16 cellular contexts compared by ENCODE assay signal in the genomic region with DNA sequence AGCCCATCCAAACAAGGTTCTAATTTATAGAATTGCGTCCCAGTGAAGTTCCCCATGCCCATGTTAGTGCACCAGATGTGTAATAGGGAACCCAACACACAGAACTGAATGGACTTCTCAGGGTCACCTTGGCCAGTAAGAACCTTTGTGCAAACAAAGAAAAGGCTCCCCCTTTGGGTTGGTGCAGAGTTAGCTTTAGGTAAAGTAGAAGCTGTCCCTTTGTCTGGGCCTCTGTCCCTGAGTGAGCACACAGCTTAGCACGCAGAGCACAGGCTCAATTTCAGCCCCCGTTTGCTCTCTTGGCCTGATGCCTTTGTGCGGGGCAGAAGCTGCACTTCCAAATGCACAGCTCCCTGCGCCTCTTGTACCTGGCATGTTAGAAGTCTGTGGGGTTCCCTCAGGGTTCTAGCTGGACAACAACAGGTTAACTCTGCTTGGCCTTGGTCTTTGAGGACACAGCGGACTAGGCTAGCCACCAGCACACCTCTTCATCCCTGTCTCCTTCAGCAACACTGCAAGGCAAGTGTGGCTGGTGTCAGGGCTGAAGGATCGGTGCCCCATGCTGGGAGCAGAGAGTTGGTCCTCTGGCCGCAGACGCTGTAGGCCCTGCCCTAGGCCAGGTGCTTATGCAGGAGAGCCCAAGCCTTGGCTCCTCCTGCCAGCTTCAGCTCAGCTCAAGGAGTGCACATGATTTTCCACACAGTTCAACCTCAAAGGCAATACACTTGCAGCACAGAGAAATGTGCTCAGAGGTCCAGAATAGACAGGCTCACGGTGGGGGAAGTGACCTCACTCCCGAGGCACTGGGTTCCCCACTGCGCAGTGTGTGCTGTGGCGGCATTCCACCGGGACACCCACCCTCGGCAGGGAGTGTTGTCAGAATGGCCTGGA.
DNase-seq lines count a peak whose midpoint lies in the region; TF ChIP-seq lines count a peak whose summit lies in the region.
"Had no signal": no experiment of that assay in that cellular context is flagged by ENCODE, and none has a peak within 500 bp of the region (broad histone marks: within the 10 kb centered on the region; RNA-seq: fewer than 3 reads in every experiment).

No MANE protein-coding gene starts in this region.

- CTCF ChIA-PET in HEK293 (lab: Yijun Ruan, JAX), result no interaction called here

- H3K9me3 ChIP-seq in HEK293 (ENCODE audit: control insufficient read depth, insufficient read depth, low read depth, low read length) (no peaks in the 10 kb centered on the region), neuronal stem cell (replicated peaks in 1 of 2; ENCODE audit: control insufficient read depth in 2 of 2, insufficient read depth in 1 of 2, low read depth in 1 of 2, low read length in 2 of 2) (no peaks in the 10 kb centered on the region), tibial artery (no peaks in the 10 kb centered on the region)
- H3K9me3 ChIP-seq: lower lobe of right lung, ovary, thyroid gland had no signal

- H3K4ac ChIP-seq in neuronal stem cell (ENCODE audit: low read length), result peak overlapping the region; percentile 91

- H3K9me3 Mint-ChIP-seq in chondrocyte (ENCODE audit: low read depth), result no peaks in the 10 kb centered on the region
- H3K9me3 Mint-ChIP-seq: activated naive CD4-positive, alpha-beta T cell treated with anti-CD3 and anti-CD28 coated beads, Interleukin-2, amount 50 U/mL, for 24 hours; brain; stimulated activated memory B cell treated with anti-CD40 and anti-IgM and Interleukin-4, amounts not matched to agents 10 μg/mL and 1 μg/mL and 100 μg/mL, for 72 hours had no signal

- H3K23ac ChIP-seq in neuronal stem cell (ENCODE audit: low read depth, low read length, poor library complexity), result peak overlapping the region; percentile 50

- no peaks in the 10 kb centered on the region for H3K79me1 ChIP-seq in neuronal stem cell (ENCODE audit: low read depth, low read length)

- H3K14ac ChIP-seq in neuronal stem cell (ENCODE audit: low read length), result no peak overlapping the region

- H4K8ac ChIP-seq in neuronal stem cell (ENCODE audit: low read depth, low read length), result no peak overlapping the region

- peak overlapping the region; percentile 90 for H4K91ac ChIP-seq in neuronal stem cell (ENCODE audit: low read depth, low read length, poor library complexity)

- peak overlapping the region; percentile 77 for H2BK5ac ChIP-seq in neuronal stem cell (ENCODE audit: low read length)

- peak overlapping the region; percentile 77 for H2BK15ac ChIP-seq in neuronal stem cell (ENCODE audit: low read length)

- no peaks in the 10 kb centered on the region for H3K27me3 ChIP-seq in neuronal stem cell (ENCODE audit: control insufficient read depth in 3 of 3, insufficient read depth in 3 of 3, low read depth in 1 of 3, low read length in 3 of 3)
- no peaks in the 10 kb centered on the region for H3K27me3 ChIP-seq in tibial artery
- H3K27me3 ChIP-seq: ovary, thyroid gland had no signal

- no CpG with 5 or more reads among the region's 15 CpGs for WGBS in neuronal stem cell (ENCODE audit: extremely low coverage in 2 of 2, insufficient read length in 2 of 2, insufficient replicate concordance in 1 of 2), 2 donors

- DNase-seq in chondrocyte (ENCODE audit: low spot score), result no peak
- DNase-seq in neuronal stem cell (ENCODE audit: low spot score), result no peak
- DNase-seq in tibial artery, result no peak
- DNase-seq in activated CD8-positive, alpha-beta memory T cell treated with anti-CD3 and anti-CD28 coated beads, Interleukin-2, amount 50 U/mL, for 4 hours, result no peak
- no peak for DNase-seq in NCI-H187 treated with DMSO at 0.1 percent for 48 hours (lab: John Stamatoyannopoulos, UW)
- DNase-seq in medulla oblongata (ENCODE audit: extremely low spot score), result no peak
- DNase-seq: DMS79, lower lobe of right lung, NCI-H1436 treated with DMSO at 0.1 percent for 48 hours, NCI-H526 treated with DMSO at 0.1 percent for 48 hours, ovary, thyroid gland had no signal

- H2AFZ ChIP-seq in neuronal stem cell (ENCODE audit: low read length), result no peak overlapping the region

- H3K27ac ChIP-seq in HEK293 (ENCODE audit: extremely low read depth, low read depth, low read length) (no peak overlapping the region), neuronal stem cell (replicated peaks; ENCODE audit: low read length) (peak overlapping the region; percentile 93), tibial artery (peak overlapping the region; percentile 33 to 52)
- H3K27ac ChIP-seq: lower lobe of right lung, ovary, thyroid gland had no signal

- H3K4me1 Mint-ChIP-seq in chondrocyte (ENCODE audit: low read depth), result peaks cover 56% of the 10 kb centered on the region
- H3K4me1 Mint-ChIP-seq: activated naive CD4-positive, alpha-beta T cell treated with anti-CD3 and anti-CD28 coated beads, Interleukin-2, amount 50 U/mL, for 24 hours; stimulated activated memory B cell treated with anti-CD40 and anti-IgM and Interleukin-4, amounts not matched to agents 10 μg/mL and 1 μg/mL and 100 μg/mL, for 72 hours had no signal

- H3K36me3 ChIP-seq in HEK293 (ENCODE audit: control insufficient read depth in 2 of 2, insufficient read depth in 1 of 2, low read length in 2 of 2) (no peaks in the 10 kb centered on the region), neuronal stem cell (replicated peaks in 1 of 2; ENCODE audit: control insufficient read depth in 2 of 2, insufficient read depth in 2 of 2, low read length in 2 of 2) (no peaks in the 10 kb centered on the region), tibial artery (no peaks in the 10 kb centered on the region)
- H3K36me3 ChIP-seq: lower lobe of right lung, ovary, thyroid gland had no signal

- TF ChIP-seq CTCF in HEK293 (tag by site-specific recombination; IDR thresholded peaks at IDR 0.05) (no peak), chondrocyte (IDR thresholded peaks at IDR 0.05) (no peak), tibial artery (IDR thresholded peaks at IDR 0.05) (no peak)

- peak overlapping the region; percentile 95 for H2BK12ac ChIP-seq in neuronal stem cell (ENCODE audit: low read length)

- H3K4me1 ChIP-seq in HEK293 (ENCODE audit: control insufficient read depth, insufficient read depth, low read length), result no peaks in the 10 kb centered on the region
- peaks cover 12 to 49% of the 10 kb centered on the region in 2 donors for H3K4me1 ChIP-seq in neuronal stem cell (ENCODE audit: control insufficient read depth in 2 of 2, insufficient read depth in 1 of 2, low read depth in 1 of 2, low read length in 2 of 2)
- H3K4me1 ChIP-seq in tibial artery, result peaks cover 0 to 57% (median 18%) of the 10 kb centered on the region in 4 donors
- H3K4me1 ChIP-seq: lower lobe of right lung had no signal

- H3K4me3 ChIP-seq in HEK293 (ENCODE audit: low read depth, low read length), result no peak overlapping the region
- no peak overlapping the region for H3K4me3 ChIP-seq in neuronal stem cell (ENCODE audit: low read length in 2 of 2)
- no peak overlapping the region for H3K4me3 ChIP-seq in tibial artery
- H3K4me3 ChIP-seq: lower lobe of right lung, ovary, thyroid gland had no signal

- H2AK5ac ChIP-seq in neuronal stem cell (ENCODE audit: low read depth, low read length), result peak overlapping the region; percentile 85

- POLR2A ChIA-PET in HEK293 (lab: Yijun Ruan, JAX), result no interaction called here

- H3K4me2 ChIP-seq in neuronal stem cell (ENCODE audit: insufficient read depth, low read length, poor library complexity, severe bottlenecking), result no peak overlapping the region

- H3K27me3 Mint-ChIP-seq in chondrocyte (ENCODE audit: low read depth), result no peaks in the 10 kb centered on the region
- H3K27me3 Mint-ChIP-seq: activated naive CD4-positive, alpha-beta T cell treated with anti-CD3 and anti-CD28 coated beads, Interleukin-2, amount 50 U/mL, for 24 hours; stimulated activated memory B cell treated with anti-CD40 and anti-IgM and Interleukin-4, amounts not matched to agents 10 μg/mL and 1 μg/mL and 100 μg/mL, for 72 hours had no signal

- H3K4me3 Mint-ChIP-seq in chondrocyte (ENCODE audit: unreplicated experiment), result no peak overlapping the region
- H3K4me3 Mint-ChIP-seq: activated naive CD4-positive, alpha-beta T cell treated with anti-CD3 and anti-CD28 coated beads, Interleukin-2, amount 50 U/mL, for 24 hours; brain; stimulated activated memory B cell treated with anti-CD40 and anti-IgM and Interleukin-4, amounts not matched to agents 10 μg/mL and 1 μg/mL and 100 μg/mL, for 72 hours had no signal

- intact Hi-C loops in tibial artery (cut with DNase I; ENCODE audit: low total_unique reads), result no loop called here

- peak overlapping the region; percentile 98 for H2BK120ac ChIP-seq in neuronal stem cell (ENCODE audit: low read depth, low read length)

- peak overlapping the region; percentile 87 for H3K18ac ChIP-seq in neuronal stem cell (ENCODE audit: low read length)

- no peak overlapping the region for H3K9ac ChIP-seq in neuronal stem cell (ENCODE audit: low read depth, low read length, poor library complexity)

- peak overlapping the region; percentile 68 for H3K27ac Mint-ChIP-seq in chondrocyte (ENCODE audit: unreplicated experiment)
- H3K27ac Mint-ChIP-seq: activated naive CD4-positive, alpha-beta T cell treated with anti-CD3 and anti-CD28 coated beads, Interleukin-2, amount 50 U/mL, for 24 hours; stimulated activated memory B cell treated with anti-CD40 and anti-IgM and Interleukin-4, amounts not matched to agents 10 μg/mL and 1 μg/mL and 100 μg/mL, for 72 hours had no signal

- no peaks in the 10 kb centered on the region for H3K36me3 Mint-ChIP-seq in chondrocyte (ENCODE audit: low read depth)
- H3K36me3 Mint-ChIP-seq: activated naive CD4-positive, alpha-beta T cell treated with anti-CD3 and anti-CD28 coated beads, Interleukin-2, amount 50 U/mL, for 24 hours; brain had no signal

TF ChIP-seq in HEK293, 187 proteins besides CTCF, POLR2A, EP300 and RAD21:
- TF ChIP-seq YY2 (tag by site-specific recombination; IDR thresholded peaks at IDR 0.05) (no peak), ZIC2 (tag by site-specific recombination; IDR thresholded peaks at IDR 0.05) (peak; percentile 33; the same call in 1 of the 2 replicates)
